In the genomic region with DNA sequence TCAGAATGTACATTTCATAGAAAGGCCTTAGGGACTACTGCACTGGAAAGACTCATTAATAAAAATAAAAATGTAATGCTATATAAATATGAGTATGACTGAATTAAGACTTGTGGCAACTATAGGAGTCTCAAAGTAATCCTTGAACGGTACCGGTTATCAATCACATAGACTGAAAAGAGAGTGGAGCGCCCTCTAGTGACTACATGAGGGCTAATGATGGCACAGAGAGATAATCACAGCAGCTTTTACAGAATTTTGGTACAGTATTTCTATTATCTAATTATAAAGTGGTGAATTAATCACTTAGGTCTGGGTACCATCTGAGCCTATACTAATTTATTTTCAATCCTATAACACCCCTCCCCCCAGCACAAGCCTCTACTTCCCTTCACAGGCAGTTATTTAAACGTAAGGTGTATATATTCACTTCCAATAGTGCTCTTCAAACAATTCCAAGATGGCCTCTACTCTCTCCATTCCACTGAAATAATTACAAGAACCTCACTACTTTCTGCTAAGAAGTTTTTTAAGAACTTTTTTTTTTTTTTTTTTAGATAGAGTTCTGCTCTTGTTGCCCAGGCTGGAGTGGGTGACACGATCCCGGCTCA, we compare ENCODE assay signal across 8 cellular contexts. TPM values are rescaled to one million over a fixed set of nuclear protein-coding genes. Genes with fewer than 3 reads are reported as not detected.
A peak's percentile ranks its signal among the peaks of the same experiment; 100 is the strongest.
DNase-seq lines count a peak whose midpoint lies in the region; ATAC-seq and TF ChIP-seq lines count a peak whose summit lies in the region.

No MANE protein-coding gene starts in this region.

- no peak for ATAC-seq in HG03039 (IDR thresholded peaks at IDR 0.05; ENCODE audit: unreplicated experiment)
- ATAC-seq in GM21737 (IDR thresholded peaks at IDR 0.05; ENCODE audit: unreplicated experiment) = no peak

- H3F3A ChIP-seq in Loucy (ENCODE audit: low read depth) = no peaks in the 10 kb centered on the region

- H3K36me3 ChIP-seq in Loucy (ENCODE audit: insufficient read depth, low read length) (peaks cover 70% of the 10 kb centered on the region; the same call in 1 of the 2 replicates), kidney epithelial cell (ENCODE audit: control insufficient read depth, insufficient read depth, low read length) (no peaks in the 10 kb centered on the region)

- H3K4me3 ChIP-seq in Loucy (ENCODE audit: low read length, poor library complexity, severe bottlenecking) (no peak overlapping the region), kidney epithelial cell (ENCODE audit: low read depth, low read length) (no peak overlapping the region)

- no peaks in the 10 kb centered on the region for H3K27me3 ChIP-seq in Loucy (ENCODE audit: insufficient read depth, low read length, poor library complexity, severe bottlenecking)
- no peaks in the 10 kb centered on the region for H3K27me3 ChIP-seq in kidney epithelial cell (ENCODE audit: control insufficient read depth, insufficient read depth, low read length)

- no peak overlapping the region for H2AFZ ChIP-seq in Loucy (ENCODE audit: low read length)

- H3K9me3 ChIP-seq in Loucy (ENCODE audit: insufficient read depth, low read depth, low read length) = no peaks in the 10 kb centered on the region

- H4K20me1 ChIP-seq in Loucy (ENCODE audit: insufficient read depth, low read length, poor library complexity, severe bottlenecking) = peaks cover 50% of the 10 kb centered on the region

- in situ Hi-C loops in T47D (cut with HindIII; ENCODE audit: low pct_unique_long_range_greater_than_20kb, low sequenced_read_pairs) = no loop called here

- H3K79me2 ChIP-seq in Loucy (ENCODE audit: insufficient read depth, low read length) = peaks cover 75% of the 10 kb centered on the region

- no peak overlapping the region for H3K9ac ChIP-seq in Loucy (ENCODE audit: low read depth, low read length, poor library complexity, severe bottlenecking)

- TF ChIP-seq CTCF in Loucy (conservative IDR thresholded peaks at IDR 0.05; ENCODE audit: low read length) (peak; percentile 84), kidney epithelial cell (IDR thresholded peaks at IDR 0.05; ENCODE audit: insufficient read depth, low read length, poor library complexity, severe bottlenecking) (peak; percentile 85)

- no peaks in the 10 kb centered on the region for H3K9me2 ChIP-seq in Loucy (replicated peaks; ENCODE audit: low read depth, low read length)

- DNase-seq in EH (ENCODE audit: low read depth) (peak; percentile 57), T-helper 2 cell (peak in 3 of 5 experiments; percentile 15 to 69 (median 21)), T47D (ENCODE audit: low read depth in 1 of 2, low spot score in 1 of 2) (peak; percentile 28 to 60), kidney epithelial cell (ENCODE audit: low read depth) (no peak)
- DNase-seq in stimulated activated CD4-positive, alpha-beta T cell treated with anti-CD3 and anti-CD28 coated beads, TNF-alpha, amount 100 ng/mL, for 1 hour (ENCODE audit: low read depth in 3 of 3, low spot score in 1 of 3) = peak in 2 of 3 donors; percentile 10 to 14

- H3K4me2 ChIP-seq in Loucy (ENCODE audit: low read depth, low read length, poor library complexity, severe bottlenecking) = no peak overlapping the region

- H3K4me1 ChIP-seq in Loucy (ENCODE audit: insufficient read depth, low read length, poor library complexity, severe bottlenecking) = no peaks in the 10 kb centered on the region

RNA-seq across cellular contexts. Expression of a gene that starts 40.7 kb away (rescaled TPM):
- 31.5 and 39.4 TPM in 2 replicates for total RNA-seq in kidney epithelial cell
